Comparison of ENCODE assay signal across 1 cellular context in the genomic region with DNA sequence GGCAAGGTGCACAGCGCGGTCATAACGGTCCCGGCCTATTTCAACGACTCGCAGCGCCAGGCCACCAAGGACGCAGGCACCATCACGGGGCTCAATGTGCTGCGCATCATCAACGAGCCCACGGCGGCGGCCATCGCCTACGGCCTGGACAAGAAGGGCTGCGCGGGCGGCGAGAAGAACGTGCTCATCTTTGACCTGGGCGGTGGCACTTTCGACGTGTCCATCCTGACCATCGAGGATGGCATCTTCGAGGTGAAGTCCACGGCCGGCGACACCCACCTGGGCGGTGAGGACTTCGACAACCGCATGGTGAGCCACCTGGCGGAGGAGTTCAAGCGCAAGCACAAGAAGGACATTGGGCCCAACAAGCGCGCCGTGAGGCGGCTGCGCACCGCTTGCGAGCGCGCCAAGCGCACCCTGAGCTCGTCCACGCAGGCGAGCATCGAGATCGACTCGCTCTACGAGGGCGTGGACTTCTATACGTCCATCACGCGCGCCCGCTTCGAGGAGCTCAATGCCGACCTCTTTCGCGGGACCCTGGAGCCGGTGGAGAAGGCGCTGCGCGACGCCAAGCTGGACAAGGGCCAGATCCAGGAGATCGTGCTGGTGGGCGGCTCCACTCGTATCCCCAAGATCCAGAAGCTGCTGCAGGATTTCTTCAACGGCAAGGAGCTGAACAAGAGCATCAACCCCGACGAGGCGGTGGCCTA.
TF ChIP-seq lines count a peak whose summit lies in the region.

No MANE protein-coding gene starts in this region.

TF ChIP-seq in HEK293T, 16 proteins besides CTCF, POLR2A, EP300 and RAD21:
- TF ChIP-seq NFRKB (IDR thresholded peaks at IDR 0.05) (no peak), ZNF384 (IDR thresholded peaks at IDR 0.05) (no peak), HDGF (IDR thresholded peaks at IDR 0.05; ENCODE audit: borderline replicate concordance) (no peak), CTBP1 (IDR thresholded peaks at IDR 0.05; ENCODE audit: borderline replicate concordance) (no peak), ELF4 (IDR thresholded peaks at IDR 0.05) (no peak), FOXK2 (IDR thresholded peaks at IDR 0.05) (no peak), SP1 (IDR thresholded peaks at IDR 0.05) (no peak), LEF1 (IDR thresholded peaks at IDR 0.05; ENCODE audit: borderline replicate concordance) (no peak)
- TF ChIP-seq, protein P1, sequence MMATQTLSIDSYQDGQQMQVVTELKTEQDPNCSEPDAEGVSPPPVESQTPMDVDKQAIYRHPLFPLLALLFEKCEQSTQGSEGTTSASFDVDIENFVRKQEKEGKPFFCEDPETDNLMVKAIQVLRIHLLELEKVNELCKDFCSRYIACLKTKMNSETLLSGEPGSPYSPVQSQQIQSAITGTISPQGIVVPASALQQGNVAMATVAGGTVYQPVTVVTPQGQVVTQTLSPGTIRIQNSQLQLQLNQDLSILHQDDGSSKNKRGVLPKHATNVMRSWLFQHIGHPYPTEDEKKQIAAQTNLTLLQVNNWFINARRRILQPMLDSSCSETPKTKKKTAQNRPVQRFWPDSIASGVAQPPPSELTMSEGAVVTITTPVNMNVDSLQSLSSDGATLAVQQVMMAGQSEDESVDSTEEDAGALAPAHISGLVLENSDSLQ (IDR thresholded peaks at IDR 0.05), result no peak
